Comparison of ENCODE assay signal across 26 cellular contexts in genomic region chr3:4047343-4047742, GRCh38.
"Had no signal": no experiment of that assay in that cellular context is flagged by ENCODE, and none has a peak within 500 bp of the region (broad histone marks: within the 10 kb centered on the region; RNA-seq: fewer than 3 reads in every experiment).

No MANE protein-coding gene starts in this region.

- H3K4me1 ChIP-seq: stomach, suprapubic skin, tibial artery, transverse colon, upper lobe of left lung, upper lobe of right lung, uterus, vagina had no signal

- H3K27me3 ChIP-seq: stomach, suprapubic skin, testis, thyroid gland, tibial artery, tibial nerve, transverse colon, upper lobe of left lung, upper lobe of right lung, uterus, vagina had no signal

- H3K27ac ChIP-seq: stomach, suprapubic skin, testis, thoracic aorta, thyroid gland, tibial artery, tibial nerve, transverse colon, upper lobe of left lung, upper lobe of right lung, uterus, vagina had no signal

- H3K36me3 ChIP-seq: stomach, suprapubic skin, thoracic aorta, thyroid gland, tibial artery, tibial nerve, transverse colon, upper lobe of left lung, upper lobe of right lung, uterus, vagina had no signal

- DNase-seq: stimulated activated CD4-positive, alpha-beta T cell treated with anti-CD3 and anti-CD28 coated beads, Interleukin-2, amount 100 ng/mL, for 48 hours; stimulated activated CD4-positive, alpha-beta T cell treated with anti-CD3 and anti-CD28 coated beads, Interleukin-4, amount 100 ng/mL, for 1 hour; stimulated activated CD4-positive, alpha-beta T cell treated with anti-CD3 and anti-CD28 coated beads, Interleukin-4, amount 100 ng/mL, for 24 hours; stimulated activated CD4-positive, alpha-beta T cell treated with anti-CD3 and anti-CD28 coated beads, Interleukin-4, amount 100 ng/mL, for 4 hours; stimulated activated CD8-positive, alpha-beta memory T cell treated with anti-CD3 and anti-CD28 coated beads, Interleukin-4, amount 100 ng/mL, for 48 hours; stimulated activated naive B cell treated with anti-CD40 and anti-IgM and Interleukin-4, amounts not matched to agents 10 μg/mL and 1 μg/mL and 100 μg/mL, for 72 hours; stimulated activated naive CD4-positive, alpha-beta T cell; stimulated activated naive CD4-positive, alpha-beta T cell treated with Interleukin-2 at 50 U/mL for 16 hours; stimulated activated naive CD8-positive, alpha-beta T cell treated with anti-CD3 and anti-CD28 coated beads, Interleukin-15, amount 100 ng/mL, for 72 hours; stimulated activated naive CD8-positive, alpha-beta T cell treated with anti-CD3 and anti-CD28 coated beads, Interleukin-15, Interleukin-2, amounts not matched to agents 100 U/mL and 50 U/mL, for 24 hours; stomach; substantia nigra; testis; thyroid gland; tibial artery; transverse colon; upper lobe of left lung; upper lobe of right lung; uterus had no signal

- ATAC-seq: stimulated activated effector memory CD8-positive, alpha-beta T cell treated with anti-CD3 and anti-CD28 coated beads, Interleukin-12 subunit alpha, Interleukin-12 subunit beta, amount 100 ng/mL, for 72 hours; stimulated activated memory B cell treated with anti-CD40 and anti-IgM and Interleukin-4, amounts not matched to agents 10 μg/mL and 1 μg/mL and 100 μg/mL, for 72 hours; stimulated activated naive B cell treated with anti-CD40 and anti-IgM and Interleukin-4, amounts not matched to agents 10 μg/mL and 1 μg/mL and 100 μg/mL, for 72 hours; stimulated activated naive CD8-positive, alpha-beta T cell treated with anti-CD3 and anti-CD28 coated beads, Interleukin-15, amount 100 ng/mL, for 72 hours; stimulated activated naive CD8-positive, alpha-beta T cell treated with anti-CD3 and anti-CD28 coated beads, Interleukin-15, Interleukin-2, amounts not matched to agents 100 U/mL and 50 U/mL, for 24 hours; upper lobe of right lung had no signal

- FAIRE-seq: urothelium cell line had no signal

- H3K9me3 ChIP-seq: stomach, suprapubic skin, testis, thoracic aorta, thyroid gland, tibial artery, transverse colon, upper lobe of left lung, upper lobe of right lung, uterus, vagina had no signal

- H3K4me3 ChIP-seq: stomach, suprapubic skin, testis, thoracic aorta, thyroid gland, tibial artery, tibial nerve, transverse colon, upper lobe of left lung, upper lobe of right lung, uterus, vagina had no signal
